In the genomic region with DNA sequence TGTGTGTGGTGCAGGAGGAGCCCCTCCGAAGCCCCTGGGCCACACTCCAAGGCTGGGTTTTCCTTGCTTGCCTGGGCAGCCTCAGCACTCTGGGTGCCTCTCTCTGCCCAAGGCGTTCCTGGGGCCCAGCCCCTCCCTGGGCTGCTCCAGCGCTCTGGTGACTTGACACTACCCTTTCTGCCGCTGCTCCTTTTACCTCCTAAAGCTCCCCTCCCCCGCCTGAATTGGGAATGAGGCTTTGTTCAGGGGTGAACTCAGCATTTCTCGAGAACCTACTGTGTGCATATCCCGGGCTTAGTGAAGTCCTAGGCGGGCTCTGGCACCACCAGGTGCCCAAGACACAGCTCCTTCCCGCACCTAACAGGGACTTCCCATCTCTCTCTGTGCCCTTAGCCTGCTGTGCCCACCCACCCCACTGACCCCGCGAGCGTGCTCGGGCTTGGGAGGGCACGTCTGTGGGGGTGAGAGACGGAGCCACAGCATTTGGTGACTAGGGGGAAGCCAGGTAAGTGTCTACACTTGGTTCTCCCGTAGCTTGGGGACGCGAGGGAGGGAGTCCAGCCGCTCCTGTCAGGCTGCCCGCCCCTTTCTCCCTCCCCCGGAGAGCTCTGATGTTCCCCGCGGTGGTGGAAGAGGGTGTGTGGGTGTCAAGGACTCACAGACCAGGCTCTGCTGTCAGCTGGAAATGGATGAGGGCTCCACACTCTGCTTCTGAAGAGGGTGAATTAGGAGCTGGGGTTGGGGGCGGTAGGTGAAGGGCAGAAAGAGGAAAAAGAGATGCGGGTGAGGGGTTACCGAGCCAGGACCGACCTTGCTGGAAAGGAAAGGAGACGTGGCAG, we compare ENCODE assay signal across 8 cellular contexts. TPM values are rescaled to one million over a fixed set of nuclear protein-coding genes. Genes with fewer than 3 reads are reported as not detected.
DNase-seq lines count a peak whose midpoint lies in the region; ATAC-seq and TF ChIP-seq lines count a peak whose summit lies in the region.

No MANE protein-coding gene starts in this region.

- peak overlapping the region; percentile 96 for H3K4me3 ChIP-seq in RWPE2 (ENCODE audit: severe bottlenecking)

- H3K27me3 ChIP-seq in RWPE2 (ENCODE audit: insufficient read depth, poor library complexity, severe bottlenecking) = peaks cover 25% of the 10 kb centered on the region

- CTCF ChIA-PET in GM10248 (lab: Yijun Ruan, JAX) = interaction anchor here (0.6 to 4.0 kb wide), 13 partner anchors 10 to 417 kb away, joined by 3 to 16 read pairs (median 4); no protein-coding TSS in a partner anchor

- in situ Hi-C loops in ACHN (cut with HindIII; ENCODE audit: low pct_ligation_motif_present, low pct_unique_long_range_greater_than_20kb, low sequenced_read_pairs) = no loop called here

- no peak overlapping the region for H3K27ac ChIP-seq in RWPE2 (ENCODE audit: poor library complexity, severe bottlenecking)

- H3K9me3 ChIP-seq in RWPE2 (ENCODE audit: severe bottlenecking) = no peaks in the 10 kb centered on the region

- TF ChIP-seq CTCF in GM10248 (IDR thresholded peaks at IDR 0.05; ENCODE audit: control extremely low read depth, extremely low read depth, low read depth, missing control alignments) (no peak), RWPE2 (IDR thresholded peaks at IDR 0.05; ENCODE audit: poor library complexity, severe bottlenecking) (no peak)

- peak overlapping the region; percentile 85 to 94 for H3K4me3 Mint-ChIP-seq in stimulated activated naive B cell treated with anti-CD40 and anti-IgM and Interleukin-4, amounts not matched to agents 10 μg/mL and 1 μg/mL and 100 μg/mL, for 72 hours

- H3K9me3 Mint-ChIP-seq in stimulated activated naive B cell treated with anti-CD40 and anti-IgM and Interleukin-4, amounts not matched to agents 10 μg/mL and 1 μg/mL and 100 μg/mL, for 72 hours = no peaks in the 10 kb centered on the region

- peaks cover 3% of the 10 kb centered on the region in 2 donors for H3K36me3 Mint-ChIP-seq in stimulated activated naive B cell treated with anti-CD40 and anti-IgM and Interleukin-4, amounts not matched to agents 10 μg/mL and 1 μg/mL and 100 μg/mL, for 72 hours

- H3K4me1 Mint-ChIP-seq in stimulated activated naive B cell treated with anti-CD40 and anti-IgM and Interleukin-4, amounts not matched to agents 10 μg/mL and 1 μg/mL and 100 μg/mL, for 72 hours = peaks cover 54 to 71% of the 10 kb centered on the region in 2 donors

- POLR2A ChIA-PET in GM10248 (lab: Yijun Ruan, JAX) = no interaction called here

- ATAC-seq in RWPE2 (ENCODE audit: low read depth) (peak; percentile 30), left colon (peak; percentile 38), GM18517 (IDR thresholded peaks at IDR 0.05; ENCODE audit: unreplicated experiment) (no peak)
- ATAC-seq in stimulated activated naive B cell treated with anti-CD40 and anti-IgM and Interleukin-4, amounts not matched to agents 10 μg/mL and 1 μg/mL and 100 μg/mL, for 72 hours (replicated peaks) = peak in 1 of 2 donors; percentile 7

- peak; percentile 41 for DNase-seq in ACHN
- peak; percentile 55 for DNase-seq in GM10248 (ENCODE audit: extremely low spot score)
- peak; percentile 78 for DNase-seq in RWPE2 (ENCODE audit: low spot score)
- DNase-seq in cerebellar cortex (ENCODE audit: low spot score) = peak; percentile 51
- DNase-seq in left colon = peak; percentile 65 to 66
- DNase-seq in stimulated activated naive B cell treated with anti-CD40 and anti-IgM and Interleukin-4, amounts not matched to agents 10 μg/mL and 1 μg/mL and 100 μg/mL, for 72 hours = no peak
- DNase-seq in DMS153 (lab: John Stamatoyannopoulos, UW) = no peak

- H3K36me3 ChIP-seq in RWPE2 (ENCODE audit: low read depth) = no peaks in the 10 kb centered on the region

- peak overlapping the region; percentile 92 for H3K27ac Mint-ChIP-seq in stimulated activated naive B cell treated with anti-CD40 and anti-IgM and Interleukin-4, amounts not matched to agents 10 μg/mL and 1 μg/mL and 100 μg/mL, for 72 hours

- H3K27me3 Mint-ChIP-seq in stimulated activated naive B cell treated with anti-CD40 and anti-IgM and Interleukin-4, amounts not matched to agents 10 μg/mL and 1 μg/mL and 100 μg/mL, for 72 hours = peaks cover 45 to 46% of the 10 kb centered on the region in 2 donors

- intact Hi-C loops in left colon (cut with DNase I, micrococcal nuclease) = no loop called here

- H3K4me1 ChIP-seq in RWPE2 (ENCODE audit: insufficient read depth, poor library complexity, severe bottlenecking) = no peaks in the 10 kb centered on the region

RNA-seq across cellular contexts. Expression of a gene that starts 1.1 kb away (rescaled TPM):
- 10 to 100 TPM; 20.9 to 27.2 TPM for total RNA-seq in left colon

RNA-seq across cellular contexts. Expression of a gene that starts 31.1 kb away (rescaled TPM):
- 1 to 10 TPM; 2.5 to 5.1 TPM for total RNA-seq in left colon

RNA-seq across cellular contexts. Expression of a gene that starts 34.1 kb away (rescaled TPM):
- total RNA-seq in left colon = 10 to 100 TPM; 68.8 to 71.5 TPM

RNA-seq across cellular contexts. Expression of a gene that starts 57.2 kb away (rescaled TPM):
- 10 to 100 TPM in 1 of 2 donors, 1 to 10 TPM in 1; 6.7 to 10.8 TPM for total RNA-seq in left colon

Comparison
In these comparisons a context has a peak if more than half of its experiments do, and no peak if none do; other contexts are left out.
1. DNase-seq: peak in ACHN (single experiment), GM10248 (single experiment), RWPE2 (single experiment), cerebellar cortex (single experiment) and left colon (2 of 2); none in stimulated activated naive B cell treated with anti-CD40 and anti-IgM and Interleukin-4, amounts not matched to agents 10 μg/mL and 1 μg/mL and 100 μg/mL, for 72 hours (single experiment) and DMS153 (single experiment).